In genomic region chr16:73279451-73279850, GRCh38 we compare ENCODE assay signal across 23 cellular contexts.
"Had no signal": no experiment of that assay in that cellular context is flagged by ENCODE, and none has a peak within 500 bp of the region (broad histone marks: within the 10 kb centered on the region; RNA-seq: fewer than 3 reads in every experiment).

No MANE protein-coding gene starts in this region.

- H3K27ac Mint-ChIP-seq: activated CD4-positive, alpha-beta memory T cell treated with anti-CD3 and anti-CD28 coated beads for 36 hours; activated CD4-positive, alpha-beta T cell treated with anti-CD3 and anti-CD28 coated beads for 36 hours; activated CD4-positive, alpha-beta T cell treated with anti-CD3 and anti-CD28 coated beads, Interleukin-2, amount 10 ng/mL, durations not matched to agents 24 days and 14 days; activated CD8-positive, alpha-beta memory T cell treated with anti-CD3 and anti-CD28 coated beads, Interleukin-2, amount 10 ng/mL, durations not matched to agents 7 days and 5 days; activated CD8-positive, alpha-beta T cell treated with anti-CD3 and anti-CD28 coated beads, Interleukin-2, amount 10 ng/mL, durations not matched to agents 7 days and 5 days; activated naive CD4-positive, alpha-beta T cell treated with anti-CD3 and anti-CD28 coated beads, Interleukin-2, amount 10 ng/mL, durations not matched to agents 7 days and 5 days; activated naive CD4-positive, alpha-beta T cell treated with anti-CD3 and anti-CD28 coated beads, Interleukin-2, amount 50 U/mL, for 72 hours; activated naive CD8-positive, alpha-beta T cell treated with anti-CD3 and anti-CD28 coated beads, Interleukin-2, amount 10 ng/mL, durations not matched to agents 7 days and 5 days; activated T-helper 1 cell treated with anti-CD3 and anti-CD28 coated beads, Interleukin-12 subunit alpha, Interleukin-12 subunit beta, Interleukin-2, Interleukin-4 antibody, amounts not matched to agents 30 ng/mL and 10 ng/mL and 1 ng/mL, durations not matched to agents 14 hours and 24 hours and 36 hours; activated T-helper 2 cell treated with anti-CD3 and anti-CD28 coated beads, Interferon-gamma antibody, Interleukin-2, Interleukin-4, amounts not matched to agents 10 μg/mL and 5 μg/mL and 100 μg/mL, durations not matched to agents 14 hours and 24 hours and 36 hours; brain had no signal

- H3K4me3 Mint-ChIP-seq: activated CD4-positive, alpha-beta memory T cell treated with anti-CD3 and anti-CD28 coated beads for 36 hours; activated CD4-positive, alpha-beta T cell treated with anti-CD3 and anti-CD28 coated beads for 36 hours; activated CD4-positive, alpha-beta T cell treated with anti-CD3 and anti-CD28 coated beads, Interleukin-2, amount 10 ng/mL, durations not matched to agents 24 days and 14 days; activated CD8-positive, alpha-beta memory T cell treated with anti-CD3 and anti-CD28 coated beads, Interleukin-2, amount 10 ng/mL, durations not matched to agents 7 days and 5 days; activated CD8-positive, alpha-beta T cell treated with anti-CD3 and anti-CD28 coated beads, Interleukin-2, amount 10 ng/mL, durations not matched to agents 7 days and 5 days; activated naive CD4-positive, alpha-beta T cell treated with anti-CD3 and anti-CD28 coated beads, Interleukin-2, amount 10 ng/mL, durations not matched to agents 7 days and 5 days; activated naive CD8-positive, alpha-beta T cell treated with anti-CD3 and anti-CD28 coated beads, Interleukin-2, amount 10 ng/mL, durations not matched to agents 7 days and 5 days; activated T-helper 1 cell treated with anti-CD3 and anti-CD28 coated beads, Interleukin-12 subunit alpha, Interleukin-12 subunit beta, Interleukin-2, Interleukin-4 antibody, amounts not matched to agents 30 ng/mL and 10 ng/mL and 1 ng/mL, durations not matched to agents 14 hours and 24 hours and 36 hours; brain had no signal

- H3K9me3 Mint-ChIP-seq: activated CD4-positive, alpha-beta T cell treated with anti-CD3 and anti-CD28 coated beads, Interleukin-2, amount 10 ng/mL, durations not matched to agents 24 days and 14 days had no signal

- H3K27me3 Mint-ChIP-seq: activated CD4-positive, alpha-beta memory T cell treated with anti-CD3 and anti-CD28 coated beads for 36 hours; activated CD4-positive, alpha-beta T cell treated with anti-CD3 and anti-CD28 coated beads for 36 hours; activated CD4-positive, alpha-beta T cell treated with anti-CD3 and anti-CD28 coated beads, Interleukin-2, amount 10 ng/mL, durations not matched to agents 24 days and 14 days; activated CD8-positive, alpha-beta memory T cell treated with anti-CD3 and anti-CD28 coated beads, Interleukin-2, amount 10 ng/mL, durations not matched to agents 7 days and 5 days; activated naive CD4-positive, alpha-beta T cell treated with anti-CD3 and anti-CD28 coated beads, Interleukin-2, amount 10 ng/mL, durations not matched to agents 7 days and 5 days; activated naive CD8-positive, alpha-beta T cell treated with anti-CD3 and anti-CD28 coated beads, Interleukin-2, amount 10 ng/mL, durations not matched to agents 7 days and 5 days had no signal

- DNase-seq: activated CD4-positive, alpha-beta memory T cell treated with anti-CD3 and anti-CD28 coated beads for 36 hours; activated CD4-positive, alpha-beta T cell treated with anti-CD3 and anti-CD28 coated beads for 36 hours; activated CD4-positive, alpha-beta T cell treated with anti-CD3 and anti-CD28 coated beads, Interleukin-2, amount 10 ng/mL, durations not matched to agents 24 days and 14 days; activated CD4-positive, CD25-positive, alpha-beta regulatory T cell; activated CD4-positive, CD25-positive, alpha-beta regulatory T cell treated with anti-CD3 and anti-CD28 coated beads, Interleukin-2, amount 50 U/mL, for 72 hours; activated CD8-positive, alpha-beta memory T cell treated with anti-CD3 and anti-CD28 coated beads, Interleukin-2, amount 10 ng/mL, durations not matched to agents 7 days and 5 days; activated CD8-positive, alpha-beta memory T cell treated with anti-CD3 and anti-CD28 coated beads, Interleukin-2, amount 50 U/mL, for 4 hours; activated CD8-positive, alpha-beta T cell treated with anti-CD3 and anti-CD28 coated beads, Interleukin-2, amount 10 ng/mL, durations not matched to agents 7 days and 5 days; activated effector memory CD4-positive, alpha-beta T cell treated with anti-CD3 and anti-CD28 coated beads, Interleukin-2, amount 50 U/mL, for 16 hours; activated naive CD4-positive, alpha-beta T cell treated with anti-CD3 and anti-CD28 coated beads, Interleukin-2, amount 10 ng/mL, durations not matched to agents 7 days and 5 days; activated naive CD8-positive, alpha-beta T cell treated with anti-CD3 and anti-CD28 coated beads, Interleukin-2, amount 10 ng/mL, durations not matched to agents 7 days and 5 days; activated T-cell treated with anti-CD3 and anti-CD28 coated beads, Interleukin-2, amount 50 U/mL, for 1 hour; activated T-cell treated with anti-CD3 and anti-CD28 coated beads, Interleukin-2, amount 50 U/mL, for 48 hours; central memory CD4-positive, alpha-beta T cell; cerebellar nuclear complex; colonic mucosa; effector CD8-positive, alpha-beta T cell; foreskin fibroblast; T-helper 2 cell had no signal

- H3K4me1 Mint-ChIP-seq: activated CD4-positive, alpha-beta T cell treated with anti-CD3 and anti-CD28 coated beads for 36 hours; activated CD4-positive, alpha-beta T cell treated with anti-CD3 and anti-CD28 coated beads, Interleukin-2, amount 10 ng/mL, durations not matched to agents 24 days and 14 days; activated CD8-positive, alpha-beta memory T cell treated with anti-CD3 and anti-CD28 coated beads, Interleukin-2, amount 10 ng/mL, durations not matched to agents 7 days and 5 days; activated naive CD4-positive, alpha-beta T cell treated with anti-CD3 and anti-CD28 coated beads, Interleukin-2, amount 10 ng/mL, durations not matched to agents 7 days and 5 days; activated naive CD8-positive, alpha-beta T cell treated with anti-CD3 and anti-CD28 coated beads, Interleukin-2, amount 10 ng/mL, durations not matched to agents 7 days and 5 days; brain had no signal

- H3K36me3 Mint-ChIP-seq: activated CD4-positive, alpha-beta memory T cell treated with anti-CD3 and anti-CD28 coated beads for 36 hours; activated CD8-positive, alpha-beta memory T cell treated with anti-CD3 and anti-CD28 coated beads, Interleukin-2, amount 10 ng/mL, durations not matched to agents 7 days and 5 days; activated naive CD4-positive, alpha-beta T cell treated with anti-CD3 and anti-CD28 coated beads, Interleukin-2, amount 10 ng/mL, durations not matched to agents 7 days and 5 days; activated naive CD4-positive, alpha-beta T cell treated with anti-CD3 and anti-CD28 coated beads, Interleukin-2, amount 50 U/mL, for 72 hours; activated naive CD8-positive, alpha-beta T cell treated with anti-CD3 and anti-CD28 coated beads, Interleukin-2, amount 10 ng/mL, durations not matched to agents 7 days and 5 days; brain had no signal
